ENCODE assay signal across 8 cellular contexts in the genomic region with DNA sequence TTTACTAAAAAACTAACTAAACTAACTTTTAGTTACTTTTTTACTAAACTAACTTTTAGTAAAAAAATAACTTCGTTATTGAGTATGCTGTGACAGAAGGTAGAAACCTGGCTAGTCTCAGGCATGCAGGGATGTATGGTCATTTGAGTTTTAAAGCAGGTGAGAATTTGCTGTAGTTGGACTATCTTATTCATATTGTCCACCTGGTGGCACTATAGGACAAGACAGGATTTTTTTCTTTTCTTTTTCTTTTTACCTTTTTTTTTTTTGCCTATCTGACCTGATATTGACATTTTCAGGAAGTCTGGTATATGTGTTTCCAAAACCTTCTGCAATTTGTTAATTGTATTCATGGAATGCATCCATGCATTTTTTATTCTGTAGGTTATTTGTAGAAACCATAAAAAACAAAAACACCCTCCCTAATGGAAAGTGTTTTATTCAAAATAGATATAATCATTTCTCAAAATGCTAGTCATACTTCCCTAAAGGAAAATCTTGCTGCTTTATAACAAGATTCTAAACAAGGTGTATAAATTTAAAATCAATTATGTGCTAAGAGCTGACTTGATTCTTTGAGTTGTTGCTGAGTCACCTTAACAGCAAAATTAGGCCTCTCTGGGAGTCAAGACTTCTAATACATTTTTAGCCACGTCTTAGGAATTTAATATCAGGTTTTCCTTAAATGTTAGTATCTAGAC.
DNase-seq lines count a peak whose midpoint lies in the region; ATAC-seq, FAIRE-seq and TF ChIP-seq lines count a peak whose summit lies in the region.

No MANE protein-coding gene starts in this region.

- no peak overlapping the region for H3K23ac ChIP-seq in mesendoderm (ENCODE audit: low read length)

- no peaks in the 10 kb centered on the region for H3K27me3 ChIP-seq in astrocyte (ENCODE audit: insufficient read depth, low read length)
- H3K27me3 ChIP-seq in mesendoderm (ENCODE audit: insufficient read depth, low read length, poor library complexity) = no peaks in the 10 kb centered on the region

- H3K4me3 ChIP-seq in A549 (no peak overlapping the region), astrocyte (ENCODE audit: insufficient read depth, low read depth, low read length) (no peak overlapping the region), mesendoderm (ENCODE audit: low read length) (no peak overlapping the region)

- no peaks in the 10 kb centered on the region for H3K27me3 Mint-ChIP-seq in astrocyte (ENCODE audit: low read depth, unreplicated experiment)

- no peak overlapping the region for H2BK15ac ChIP-seq in mesendoderm (replicated peaks; ENCODE audit: low read depth)

- no peak overlapping the region for H3K18ac ChIP-seq in mesendoderm (ENCODE audit: low read length)

- no peaks in the 10 kb centered on the region for H4K20me1 ChIP-seq in astrocyte (ENCODE audit: insufficient read depth, low read length)

- H3K79me2 ChIP-seq in astrocyte (ENCODE audit: insufficient read depth, low read length) (no peaks in the 10 kb centered on the region), mesendoderm (ENCODE audit: control insufficient read depth, insufficient read depth, low read length) (no peaks in the 10 kb centered on the region)

- no peak for TF ChIP-seq EP300 in A549 (IDR thresholded peaks at IDR 0.05)

- POLR2A ChIA-PET in A549 (lab: Yijun Ruan, JAX) = no interaction called here

- no peaks in the 10 kb centered on the region for H3K9me3 Mint-ChIP-seq in astrocyte (ENCODE audit: unreplicated experiment)

- no peak overlapping the region for H3K9ac ChIP-seq in astrocyte (ENCODE audit: low read length)
- no peak overlapping the region for H3K9ac ChIP-seq in mesendoderm (ENCODE audit: low read length)

- H4K8ac ChIP-seq in mesendoderm (ENCODE audit: low read depth, low read length) = no peak overlapping the region

- TF ChIP-seq CTCF in A549 (IDR thresholded peaks at IDR 0.05) (peak; percentile 46), astrocyte (IDR thresholded peaks at IDR 0.05; ENCODE audit: insufficient read depth, low read depth, low read length) (peak; percentile 53)

- no peak overlapping the region for H2BK5ac ChIP-seq in mesendoderm (ENCODE audit: low read length)

- no peak overlapping the region for H3K4me3 Mint-ChIP-seq in astrocyte (ENCODE audit: unreplicated experiment)

- no peak overlapping the region for H4K5ac ChIP-seq in mesendoderm (ENCODE audit: low read length)

- peak; percentile 34 to 49; a peak in 4 of 5 replicates for TF ChIP-seq RAD21 in A549 (conservative IDR thresholded peaks at IDR 0.05 in 1 of 2, IDR thresholded peaks at IDR 0.05 in 1 of 2)

- FAIRE-seq in A549 (lab: Jason Lieb, UNC) = no peak
- FAIRE-seq in astrocyte (lab: Jason Lieb, UNC) = no peak

- H3K4ac ChIP-seq in mesendoderm (ENCODE audit: low read depth, low read length) = no peak overlapping the region

- H3K36me3 Mint-ChIP-seq in astrocyte (ENCODE audit: low read depth, unreplicated experiment) = no peaks in the 10 kb centered on the region

- 0% methylated on average over 2 of the region's 2 CpGs for WGBS in A549 (ENCODE audit: missing lambda C conversion rate)
- 100% methylated on average over 1 of the region's 2 CpGs for WGBS in mesendoderm (ENCODE audit: extremely low coverage, insufficient coverage, low lambda C conversion rate)

- H2AFZ ChIP-seq in astrocyte (ENCODE audit: low read depth, low read length) = no peak overlapping the region

- H3K4me2 ChIP-seq in A549 (no peak overlapping the region), astrocyte (ENCODE audit: low read length) (no peak overlapping the region), mesendoderm (ENCODE audit: low read length) (no peak overlapping the region)

- H3K79me1 ChIP-seq in mesendoderm (ENCODE audit: low read length) = no peaks in the 10 kb centered on the region

- no peak overlapping the region for H3K56ac ChIP-seq in mesendoderm (ENCODE audit: low read length)

- H2BK120ac ChIP-seq in mesendoderm (ENCODE audit: low read depth, low read length) = no peak overlapping the region

- no peak overlapping the region for H2AK5ac ChIP-seq in mesendoderm (ENCODE audit: low read length)

- H3K4me1 ChIP-seq in A549 (no peaks in the 10 kb centered on the region), astrocyte (ENCODE audit: insufficient read depth, low read length) (no peaks in the 10 kb centered on the region), mesendoderm (ENCODE audit: control insufficient read depth, low read depth, low read length) (no peaks in the 10 kb centered on the region)

- H3K9me3 ChIP-seq in A549 (no peaks in the 10 kb centered on the region), astrocyte (ENCODE audit: insufficient read depth, low read depth, low read length) (no peaks in the 10 kb centered on the region)

- no peaks in the 10 kb centered on the region for H3K4me1 Mint-ChIP-seq in astrocyte (ENCODE audit: low read depth, unreplicated experiment)

- H3K27ac ChIP-seq in A549 = no peak overlapping the region
- no peak overlapping the region for H3K27ac ChIP-seq in astrocyte (ENCODE audit: low read depth, low read length)
- H3K27ac ChIP-seq in mesendoderm (ENCODE audit: low read depth, low read length) = no peak overlapping the region

- TF ChIP-seq POLR2A in A549 (IDR thresholded peaks at IDR 0.05; ENCODE audit: low read length) = no peak

- H3K27ac Mint-ChIP-seq in astrocyte (ENCODE audit: unreplicated experiment) = no peak overlapping the region

- ATAC-seq in A549 (no peak), GM18868 (IDR thresholded peaks at IDR 0.05; ENCODE audit: unreplicated experiment) (peak; percentile 66), GM18909 (IDR thresholded peaks at IDR 0.05; ENCODE audit: poor library complexity, unreplicated experiment) (no peak)

- H3K36me3 ChIP-seq in astrocyte (ENCODE audit: insufficient read depth, low read length) (no peaks in the 10 kb centered on the region), mesendoderm (ENCODE audit: control insufficient read depth, insufficient read depth, low read length) (no peaks in the 10 kb centered on the region)

- peak; percentile 0 to 13 for DNase-seq in A549 (ENCODE audit: low read depth in 1 of 2, low spot score in 1 of 2)
- peak; percentile 21 for DNase-seq in MV-4-11 (lab: John Stamatoyannopoulos, UW)
- peak; percentile 1 for DNase-seq in astrocyte (ENCODE audit: low read depth)
- DNase-seq in mesendoderm = peak; percentile 54
- no peak for DNase-seq in activated T-cell treated with anti-CD3 and anti-CD28 coated beads for 4 hours
- DNase-seq in cerebellar nuclear complex (lab: John Stamatoyannopoulos, UW) = no peak

- CTCF ChIA-PET in A549 (lab: Yijun Ruan, JAX) = no interaction called here

TF ChIP-seq in A549, 52 proteins besides CTCF, POLR2A, EP300 and RAD21:
- TF ChIP-seq, protein P1, sequence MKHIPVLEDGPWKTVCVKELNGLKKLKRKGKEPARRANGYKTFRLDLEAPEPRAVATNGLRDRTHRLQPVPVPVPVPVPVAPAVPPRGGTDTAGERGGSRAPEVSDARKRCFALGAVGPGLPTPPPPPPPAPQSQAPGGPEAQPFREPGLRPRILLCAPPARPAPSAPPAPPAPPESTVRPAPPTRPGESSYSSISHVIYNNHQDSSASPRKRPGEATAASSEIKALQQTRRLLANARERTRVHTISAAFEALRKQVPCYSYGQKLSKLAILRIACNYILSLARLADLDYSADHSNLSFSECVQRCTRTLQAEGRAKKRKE (CRISPR knock-in tag; IDR thresholded peaks at IDR 0.05; ENCODE audit: low read depth) = no peak
- TF ChIP-seq MAFK (IDR thresholded peaks at IDR 0.05; ENCODE audit: partially characterized antibody) = peak; percentile 90

Comparison
In these comparisons a context has a peak if more than half of its experiments do, and no peak if none do; other contexts are left out.
1. DNase-seq: peak in A549 (2 of 2), MV-4-11 (single experiment), astrocyte (single experiment) and mesendoderm (single experiment); none in activated T-cell treated with anti-CD3 and anti-CD28 coated beads for 4 hours (single experiment) and cerebellar nuclear complex (0 of 2).